8 cellular contexts compared by ENCODE assay signal in the genomic region with DNA sequence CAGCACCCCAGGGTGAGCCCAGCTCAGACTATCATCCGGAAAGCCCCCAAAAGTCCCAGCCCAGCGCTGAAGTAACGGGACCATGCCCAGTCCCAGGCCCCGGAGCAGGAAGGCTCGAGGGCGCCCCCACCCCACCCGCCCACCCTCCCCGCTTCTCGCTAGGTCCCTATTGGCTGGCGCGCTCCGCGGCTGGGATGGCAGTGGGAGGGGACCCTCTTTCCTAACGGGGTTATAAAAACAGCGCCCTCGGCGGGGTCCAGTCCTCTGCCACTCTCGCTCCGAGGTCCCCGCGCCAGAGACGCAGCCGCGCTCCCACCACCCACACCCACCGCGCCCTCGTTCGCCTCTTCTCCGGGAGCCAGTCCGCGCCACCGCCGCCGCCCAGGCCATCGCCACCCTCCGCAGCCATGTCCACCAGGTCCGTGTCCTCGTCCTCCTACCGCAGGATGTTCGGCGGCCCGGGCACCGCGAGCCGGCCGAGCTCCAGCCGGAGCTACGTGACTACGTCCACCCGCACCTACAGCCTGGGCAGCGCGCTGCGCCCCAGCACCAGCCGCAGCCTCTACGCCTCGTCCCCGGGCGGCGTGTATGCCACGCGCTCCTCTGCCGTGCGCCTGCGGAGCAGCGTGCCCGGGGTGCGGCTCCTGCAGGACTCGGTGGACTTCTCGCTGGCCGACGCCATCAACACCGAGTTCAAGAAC. TPM values are rescaled to one million over a fixed set of nuclear protein-coding genes. Genes with fewer than 3 reads are reported as not detected.
DNase-seq lines count a peak whose midpoint lies in the region; ATAC-seq and TF ChIP-seq lines count a peak whose summit lies in the region.

No MANE protein-coding gene starts in this region.

- no peaks in the 10 kb centered on the region for H3K79me2 ChIP-seq in OCI-LY7 (ENCODE audit: insufficient read depth, low read depth, low read length)

- H3K36me3 Mint-ChIP-seq in activated T-helper 1 cell treated with anti-CD3 and anti-CD28 coated beads, Interleukin-12 subunit alpha, Interleukin-12 subunit beta, Interleukin-2, Interleukin-4 antibody, amounts not matched to agents 30 ng/mL and 10 ng/mL and 1 ng/mL, durations not matched to agents 14 hours and 24 hours and 36 hours (ENCODE audit: low read depth): peaks cover 35% of the 10 kb centered on the region

- H3K9me3 Mint-ChIP-seq in activated T-helper 1 cell treated with anti-CD3 and anti-CD28 coated beads, Interleukin-12 subunit alpha, Interleukin-12 subunit beta, Interleukin-2, Interleukin-4 antibody, amounts not matched to agents 30 ng/mL and 10 ng/mL and 1 ng/mL, durations not matched to agents 14 hours and 24 hours and 36 hours: no peaks in the 10 kb centered on the region

- peak overlapping the region; percentile 99 for H3K18ac ChIP-seq in neuronal stem cell (ENCODE audit: low read length)

- H3K4me3 ChIP-seq in OCI-LY7 (ENCODE audit: low read depth, low read length, poor library complexity, severe bottlenecking) (peak overlapping the region; percentile 77), neuronal stem cell (ENCODE audit: low read length in 2 of 2) (peak overlapping the region; percentile 85 to 100)

- POLR2A ChIA-PET in OCI-LY7 (lab: Charles Lee): interaction anchor here (0.7 to 2.4 kb wide), 4 partner anchors 23 to 792 kb away, joined by 3 to 10 read pairs (median 6); a partner anchor contains a TSS

- H3K36me3 ChIP-seq in OCI-LY7 (ENCODE audit: insufficient read depth, low read length) (no peaks in the 10 kb centered on the region), neuronal stem cell (replicated peaks in 1 of 2; ENCODE audit: control insufficient read depth in 2 of 2, insufficient read depth in 2 of 2, low read length in 2 of 2) (peaks cover 12 to 48% of the 10 kb centered on the region in 2 donors)

- H3K23ac ChIP-seq in neuronal stem cell (ENCODE audit: low read depth, low read length, poor library complexity): peak overlapping the region; percentile 99

- BruUV-seq in OCI-LY7 (replicated peaks; lab: Mats Ljungman, UMichigan): no TSS peak

- TF ChIP-seq CTCF in OCI-LY7 (conservative IDR thresholded peaks at IDR 0.05; ENCODE audit: low read length): no peak

- no peaks in the 10 kb centered on the region for H3K27me3 Mint-ChIP-seq in activated T-helper 1 cell treated with anti-CD3 and anti-CD28 coated beads, Interleukin-12 subunit alpha, Interleukin-12 subunit beta, Interleukin-2, Interleukin-4 antibody, amounts not matched to agents 30 ng/mL and 10 ng/mL and 1 ng/mL, durations not matched to agents 14 hours and 24 hours and 36 hours (ENCODE audit: insufficient read depth)

- H3K4me1 ChIP-seq in OCI-LY7 (ENCODE audit: insufficient read depth, low read length, poor library complexity, severe bottlenecking) (peaks cover 29% of the 10 kb centered on the region), neuronal stem cell (ENCODE audit: control insufficient read depth in 2 of 2, insufficient read depth in 1 of 2, low read depth in 1 of 2, low read length in 2 of 2) (peaks cover 9 to 28% of the 10 kb centered on the region in 2 donors)

- intact Hi-C loops in OCI-LY7 (cut with micrococcal nuclease; ENCODE audit: unreplicated experiment): no loop called here
- intact Hi-C loops in activated T-helper 1 cell treated with anti-CD3 and anti-CD28 coated beads, Interleukin-12 subunit alpha, Interleukin-12 subunit beta, Interleukin-2, Interleukin-4 antibody, amounts not matched to agents 30 ng/mL and 10 ng/mL and 1 ng/mL, durations not matched to agents 14 hours and 24 hours and 36 hours (cut with micrococcal nuclease): loop anchor here (5.0 kb wide), 2 partner anchors 413 to 1032 kb away; a partner anchor contains a TSS

- peak overlapping the region; percentile 65 for H2BK120ac ChIP-seq in neuronal stem cell (ENCODE audit: low read depth, low read length)

- no peak for ATAC-seq in HG02870 (IDR thresholded peaks at IDR 0.05; ENCODE audit: unreplicated experiment)

- H3K79me1 ChIP-seq in neuronal stem cell (ENCODE audit: low read depth, low read length): peaks cover 5% of the 10 kb centered on the region

- peak overlapping the region; percentile 88 for H4K91ac ChIP-seq in neuronal stem cell (ENCODE audit: low read depth, low read length, poor library complexity)

- no peak overlapping the region; the same call in 1 of the 2 replicates for H2AFZ ChIP-seq in OCI-LY7 (ENCODE audit: low read length)
- H2AFZ ChIP-seq in neuronal stem cell (ENCODE audit: low read length): peak overlapping the region; percentile 87

- peak overlapping the region; percentile 100 for H3K9ac ChIP-seq in neuronal stem cell (ENCODE audit: low read depth, low read length, poor library complexity)

- peak; percentile 76 for DNase-seq in DMS 273 (lab: John Stamatoyannopoulos, UW; ENCODE audit: unreplicated experiment)
- DNase-seq in H4 (ENCODE audit: low spot score): peak; percentile 71
- no peak for DNase-seq in OCI-LY7 (ENCODE audit: low spot score)
- DNase-seq in activated T-helper 1 cell treated with anti-CD3 and anti-CD28 coated beads, Interleukin-12 subunit alpha, Interleukin-12 subunit beta, Interleukin-2, Interleukin-4 antibody, amounts not matched to agents 30 ng/mL and 10 ng/mL and 1 ng/mL, durations not matched to agents 14 hours and 24 hours and 36 hours (ENCODE audit: low spot score): peak; percentile 75
- peak; percentile 95 for DNase-seq in fibroblast of peridontal ligament (ENCODE audit: extremely low read depth)
- DNase-seq in neuronal stem cell (ENCODE audit: low spot score): peak; percentile 72
- peak in 21 of 49 donors; percentile 2 to 41 (median 17) for DNase-seq in substantia nigra (lab: John Stamatoyannopoulos, UW)

- no peak overlapping the region for H2BK12ac ChIP-seq in neuronal stem cell (ENCODE audit: low read length)

- H3K4me3 Mint-ChIP-seq in activated T-helper 1 cell treated with anti-CD3 and anti-CD28 coated beads, Interleukin-12 subunit alpha, Interleukin-12 subunit beta, Interleukin-2, Interleukin-4 antibody, amounts not matched to agents 30 ng/mL and 10 ng/mL and 1 ng/mL, durations not matched to agents 14 hours and 24 hours and 36 hours: peak overlapping the region; percentile 92

- H3K4me2 ChIP-seq in OCI-LY7 (ENCODE audit: low read length): peak overlapping the region; percentile 68
- H3K4me2 ChIP-seq in neuronal stem cell (ENCODE audit: insufficient read depth, low read length, poor library complexity, severe bottlenecking): peak overlapping the region; percentile 85

- H3K9me3 ChIP-seq in OCI-LY7 (ENCODE audit: low read length): no peaks in the 10 kb centered on the region
- H3K9me3 ChIP-seq in neuronal stem cell (replicated peaks in 1 of 2; ENCODE audit: control insufficient read depth in 2 of 2, insufficient read depth in 1 of 2, low read depth in 1 of 2, low read length in 2 of 2): no peaks in the 10 kb centered on the region

- peak overlapping the region; percentile 52 for H4K8ac ChIP-seq in neuronal stem cell (ENCODE audit: low read depth, low read length)

- H3K4ac ChIP-seq in neuronal stem cell (ENCODE audit: low read length): peak overlapping the region; percentile 91

- H3K27ac Mint-ChIP-seq in activated T-helper 1 cell treated with anti-CD3 and anti-CD28 coated beads, Interleukin-12 subunit alpha, Interleukin-12 subunit beta, Interleukin-2, Interleukin-4 antibody, amounts not matched to agents 30 ng/mL and 10 ng/mL and 1 ng/mL, durations not matched to agents 14 hours and 24 hours and 36 hours: peak overlapping the region; percentile 99

- H4K20me1 ChIP-seq in OCI-LY7 (ENCODE audit: insufficient read depth, low read length): no peaks in the 10 kb centered on the region; the same call in 1 of the 2 replicates

- H3K9me2 ChIP-seq in OCI-LY7 (ENCODE audit: insufficient read depth, low read length): no peaks in the 10 kb centered on the region

- H2BK15ac ChIP-seq in neuronal stem cell (ENCODE audit: low read length): peak overlapping the region; percentile 99

- CTCF ChIA-PET in OCI-LY7 (lab: Charles Lee; ENCODE audit: unreplicated experiment): interaction anchor here (1.2 kb wide), 1 partner anchor 411 kb away, joined by 3 read pairs; no protein-coding TSS in a partner anchor

- H2AK5ac ChIP-seq in neuronal stem cell (ENCODE audit: low read depth, low read length): peak overlapping the region; percentile 99

- H3K27me3 ChIP-seq in neuronal stem cell (ENCODE audit: control insufficient read depth in 3 of 3, insufficient read depth in 3 of 3, low read depth in 1 of 3, low read length in 3 of 3): no peaks in the 10 kb centered on the region

- H3K14ac ChIP-seq in neuronal stem cell (ENCODE audit: low read length): peak overlapping the region; percentile 100

- H2BK5ac ChIP-seq in neuronal stem cell (ENCODE audit: low read length): peak overlapping the region; percentile 92

- H3K27ac ChIP-seq in OCI-LY7 (ENCODE audit: low read depth, low read length, poor library complexity, severe bottlenecking) (no peak overlapping the region), neuronal stem cell (replicated peaks; ENCODE audit: low read length) (peak overlapping the region; percentile 97), substantia nigra (ENCODE audit: low read depth, low read length, poor library complexity, severe bottlenecking) (peak overlapping the region; percentile 72)

- H3K4me1 Mint-ChIP-seq in activated T-helper 1 cell treated with anti-CD3 and anti-CD28 coated beads, Interleukin-12 subunit alpha, Interleukin-12 subunit beta, Interleukin-2, Interleukin-4 antibody, amounts not matched to agents 30 ng/mL and 10 ng/mL and 1 ng/mL, durations not matched to agents 14 hours and 24 hours and 36 hours (ENCODE audit: low read depth): peaks cover 51% of the 10 kb centered on the region

- no CpG with 5 or more reads among the region's 72 CpGs for WGBS in neuronal stem cell (ENCODE audit: extremely low coverage in 2 of 2, insufficient read length in 2 of 2, insufficient replicate concordance in 1 of 2), 2 donors

RNA-seq across cellular contexts. Expression of a gene that starts 1.1 kb away (rescaled TPM):
- total RNA-seq in H4 (2014; rRNA removed; shearing (Covaris generic)): 2,086 and 2,364 TPM in 2 replicates
- total RNA-seq in OCI-LY7 (2014; rRNA removed; shearing (Covaris generic)): 0.46 and 3.4 TPM in 2 replicates
- total RNA-seq in OCI-LY7 (2022): 0.88 and 1.3 TPM in 2 replicates
- total RNA-seq in activated T-helper 1 cell treated with anti-CD3 and anti-CD28 coated beads, Interleukin-12 subunit alpha, Interleukin-12 subunit beta, Interleukin-2, Interleukin-4 antibody, amounts not matched to agents 30 ng/mL and 10 ng/mL and 1 ng/mL, durations not matched to agents 14 hours and 24 hours and 36 hours: 192 and 193 TPM in 2 replicates
- polyA plus RNA-seq in neuronal stem cell (2013, experiment 1 of 2): 689 TPM
- 669 TPM for polyA plus RNA-seq in neuronal stem cell (2013, experiment 2 of 2)

RNA-seq across cellular contexts. Expression of a gene that starts 27.7 kb away (rescaled TPM):
- total RNA-seq in H4 (2014; rRNA removed; shearing (Covaris generic)): 3.0 and 6.1 TPM in 2 replicates
- total RNA-seq in OCI-LY7 (2014; rRNA removed; shearing (Covaris generic)): 10.4 and 12.7 TPM in 2 replicates
- 11.9 and 12.2 TPM in 2 replicates for total RNA-seq in OCI-LY7 (2022)
- total RNA-seq in activated T-helper 1 cell treated with anti-CD3 and anti-CD28 coated beads, Interleukin-12 subunit alpha, Interleukin-12 subunit beta, Interleukin-2, Interleukin-4 antibody, amounts not matched to agents 30 ng/mL and 10 ng/mL and 1 ng/mL, durations not matched to agents 14 hours and 24 hours and 36 hours: 3.3 and 4.2 TPM in 2 replicates
- 14.4 TPM for polyA plus RNA-seq in neuronal stem cell (2013, experiment 1 of 2)
- 14.9 TPM for polyA plus RNA-seq in neuronal stem cell (2013, experiment 2 of 2)

Comparison
In these comparisons a context has a peak if more than half of its experiments do, and no peak if none do; other contexts are left out.
1. RNA of a gene that starts 1.1 kb away (total RNA-seq): 2,086 to 2,364 TPM in H4 and 192 to 193 TPM in activated T-helper 1 cell treated with anti-CD3 and anti-CD28 coated beads, Interleukin-12 subunit alpha, Interleukin-12 subunit beta, Interleukin-2, Interleukin-4 antibody, amounts not matched to agents 30 ng/mL and 10 ng/mL and 1 ng/mL, durations not matched to agents 14 hours and 24 hours and 36 hours; 0.46 to 3.4 TPM in OCI-LY7; every median in the first group is over 10 times any median in the second.